14 cellular contexts compared by ENCODE assay signal in genomic region chr9:16794871-16795639, GRCh38.
DNase-seq lines count a peak whose midpoint lies in the region; FAIRE-seq and TF ChIP-seq lines count a peak whose summit lies in the region.
"Had no signal": no experiment of that assay in that cellular context is flagged by ENCODE, and none has a peak within 500 bp of the region (broad histone marks: within the 10 kb centered on the region; RNA-seq: fewer than 3 reads in every experiment).

No MANE protein-coding gene starts in this region.

- H3K4me1 ChIP-seq in skeletal muscle satellite cell (ENCODE audit: control insufficient read depth, insufficient read depth, low read length): peaks cover 20% of the 10 kb centered on the region
- H3K4me1 ChIP-seq: prostate gland had no signal

- TF ChIP-seq CTCF in brain microvascular endothelial cell (IDR thresholded peaks at IDR 0.05; ENCODE audit: low read depth, low read length, missing control alignments): no peak
- TF ChIP-seq CTCF in D721Med (IDR thresholded peaks at IDR 0.05; ENCODE audit: insufficient read depth, missing control alignments): no peak

- H3K9ac ChIP-seq in skeletal muscle satellite cell (ENCODE audit: low read depth, low read length): peak overlapping the region; percentile 11

- H3K27ac ChIP-seq in brain microvascular endothelial cell: peak overlapping the region; percentile 45
- H3K27ac ChIP-seq: prostate gland had no signal

- no peak for FAIRE-seq in D721Med (lab: Jason Lieb, UNC)
- FAIRE-seq: islet of Langerhans, K562 had no signal

- H3K27me3 ChIP-seq in brain microvascular endothelial cell (replicated peaks) (no peaks in the 10 kb centered on the region), skeletal muscle satellite cell (ENCODE audit: control insufficient read depth, insufficient read depth, low read length) (no peaks in the 10 kb centered on the region)

- DNase-seq in GM04504 (ENCODE audit: low read depth): peak; percentile 95
- peak; percentile 51 for DNase-seq in brain microvascular endothelial cell
- DNase-seq in hepatic stellate cell (ENCODE audit: low spot score): peak; percentile 67
- DNase-seq in inferior parietal cortex (ENCODE audit: extremely low spot score): no peak
- no peak for DNase-seq in D721Med (ENCODE audit: insufficient read length, low spot score)
- no peak for DNase-seq in stimulated activated CD4-positive, alpha-beta T cell treated with anti-CD3 and anti-CD28 coated beads, Interleukin-4, amount 100 ng/mL, for 24 hours
- no peak for DNase-seq in NCI-H128 (lab: John Stamatoyannopoulos, UW; ENCODE audit: unreplicated experiment)
- DNase-seq: activated B cell treated with CpG ODN at 0.5 μM for 24 hours, NCI-H226, RPMI8226 had no signal

- no peaks in the 10 kb centered on the region for H3K36me3 ChIP-seq in brain microvascular endothelial cell (replicated peaks)
- no peaks in the 10 kb centered on the region for H3K36me3 ChIP-seq in skeletal muscle satellite cell (ENCODE audit: insufficient read depth, low read length)
- H3K36me3 ChIP-seq: prostate gland had no signal

- in situ Hi-C loops in brain microvascular endothelial cell (cut with HindIII; ENCODE audit: low pct_ligation_motif_present, low sequenced_read_pairs): no loop called here

- peak overlapping the region; percentile 50 for H3K4me2 ChIP-seq in skeletal muscle satellite cell (ENCODE audit: low read length)

- no peak overlapping the region for H3K4me3 ChIP-seq in brain microvascular endothelial cell (ENCODE audit: low read depth, low read length)
- peak overlapping the region; percentile 5 for H3K4me3 ChIP-seq in skeletal muscle satellite cell (ENCODE audit: low read length)
- H3K4me3 ChIP-seq: K562, prostate gland had no signal

- no peaks in the 10 kb centered on the region for H3K9me3 ChIP-seq in skeletal muscle satellite cell (replicated peaks; ENCODE audit: low read length)
- H3K9me3 ChIP-seq: prostate gland had no signal

Comparison
In these comparisons a context has a peak if more than half of its experiments do, and no peak if none do; other contexts are left out.
1. DNase-seq: peak in GM04504 (single experiment), brain microvascular endothelial cell (single experiment) and hepatic stellate cell (single experiment); none in inferior parietal cortex (single experiment), D721Med (single experiment), stimulated activated CD4-positive, alpha-beta T cell treated with anti-CD3 and anti-CD28 coated beads, Interleukin-4, amount 100 ng/mL, for 24 hours (single experiment) and NCI-H128 (single experiment).